7 cellular contexts compared by ENCODE assay signal in the genomic region with DNA sequence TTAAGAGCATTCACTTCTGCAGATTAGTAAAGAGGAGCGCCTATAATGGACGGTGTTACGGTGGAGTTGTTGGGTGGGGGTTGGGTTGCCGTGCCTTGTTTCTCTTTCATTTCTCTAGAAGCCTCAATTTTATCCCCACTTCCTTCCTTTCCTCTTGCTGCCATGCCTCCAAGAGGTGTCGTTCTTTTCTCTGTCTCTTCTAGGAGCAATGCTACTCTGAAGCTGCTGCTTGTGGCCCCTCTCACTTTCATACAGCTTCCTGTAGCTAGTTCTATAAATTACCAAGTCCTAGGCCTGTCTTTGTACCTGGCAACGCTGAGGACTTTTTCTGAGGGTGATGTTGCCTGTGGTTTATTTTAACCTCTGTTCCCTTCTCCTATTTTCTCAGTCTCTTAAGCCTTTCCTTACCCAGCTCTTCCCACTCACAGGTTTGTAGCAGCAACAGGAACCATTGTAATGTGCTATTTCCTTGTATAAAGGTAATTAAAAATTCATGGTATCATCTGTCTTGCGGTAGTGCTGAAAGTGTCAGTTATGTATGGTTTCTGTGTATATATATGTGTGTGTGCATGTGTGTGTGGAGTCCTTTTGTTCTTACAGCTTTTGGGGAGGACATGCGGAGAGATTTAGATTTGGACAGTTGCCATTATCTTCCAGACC.
A peak's percentile ranks its signal among the peaks of the same experiment; 100 is the strongest.
DNase-seq lines count a peak whose midpoint lies in the region; ATAC-seq, FAIRE-seq and TF ChIP-seq lines count a peak whose summit lies in the region.

No MANE protein-coding gene starts in this region.

- no peaks in the 10 kb centered on the region for H3K9me3 ChIP-seq in OCI-LY1 (ENCODE audit: low read length)
- peaks cover 8% of the 10 kb centered on the region for H3K9me3 ChIP-seq in adipocyte (ENCODE audit: control insufficient read depth, low read length)

- H3K36me3 ChIP-seq in OCI-LY1 (ENCODE audit: insufficient read depth, low read length) (no peaks in the 10 kb centered on the region), adipocyte (ENCODE audit: control insufficient read depth, insufficient read depth, low read length, severe bottlenecking) (no peaks in the 10 kb centered on the region)

- DNase-seq in adipocyte (ENCODE audit: low read depth): no peak
- DNase-seq in stimulated activated CD4-positive, alpha-beta T cell treated with anti-CD3 and anti-CD28 coated beads, Interleukin-1b, Interleukin-23, amount 100 ng/mL, for 4 hours (ENCODE audit: low read depth in 2 of 2): peak; percentile 37 to 46
- no peak for DNase-seq in HTR-8/SVneo (ENCODE audit: insufficient read length, low spot score)
- DNase-seq in GOT3 (lab: John Stamatoyannopoulos, UW): no peak

- no peak for TF ChIP-seq CTCF in OCI-LY1 (IDR thresholded peaks at IDR 0.05; ENCODE audit: low read length)

- H3K27ac ChIP-seq in OCI-LY1 (ENCODE audit: low read depth, low read length, poor library complexity, severe bottlenecking): peak overlapping the region; percentile 83

- H3K4me3 ChIP-seq in OCI-LY1 (ENCODE audit: low read depth, low read length, poor library complexity, severe bottlenecking) (peak overlapping the region; percentile 48), adipocyte (ENCODE audit: low read length) (peak overlapping the region; percentile 54)

- 0 out of 2 replicates have a peak, but pooled peaks cover 8% of the 10 kb centered on the region for H3F3A ChIP-seq in OCI-LY1 (ENCODE audit: insufficient read depth, low read length)

- ATAC-seq in GM18873 (IDR thresholded peaks at IDR 0.05; ENCODE audit: low FRiP score, unreplicated experiment) (peak; percentile 83), HG02938 (IDR thresholded peaks at IDR 0.05; ENCODE audit: unreplicated experiment) (peak; percentile 83)

- peak overlapping the region; percentile 65 for H3K4me2 ChIP-seq in OCI-LY1 (ENCODE audit: low read length)

- peaks cover 33% of the 10 kb centered on the region for H3K79me2 ChIP-seq in OCI-LY1 (ENCODE audit: insufficient read depth, low read length)

- H4K20me1 ChIP-seq in OCI-LY1 (ENCODE audit: insufficient read depth, low read length): no peaks in the 10 kb centered on the region

- no peaks in the 10 kb centered on the region for H3K9me2 ChIP-seq in OCI-LY1 (ENCODE audit: low read depth, low read length)

- H3K4me1 ChIP-seq in OCI-LY1 (ENCODE audit: insufficient read depth, low read length, severe bottlenecking) (peaks cover 29% of the 10 kb centered on the region), adipocyte (ENCODE audit: control insufficient read depth, insufficient read depth, low read length) (no peaks in the 10 kb centered on the region)

- FAIRE-seq in HTR-8/SVneo (lab: Jason Lieb, UNC): no peak

- peak overlapping the region; percentile 64 for H3K9ac ChIP-seq in OCI-LY1 (ENCODE audit: low read length)
- H3K9ac ChIP-seq in adipocyte (ENCODE audit: low read length): peak overlapping the region; percentile 56

- H3K27me3 ChIP-seq in OCI-LY1 (ENCODE audit: insufficient read depth, low read length) (no peaks in the 10 kb centered on the region), adipocyte (replicated peaks; ENCODE audit: control insufficient read depth, insufficient read depth, low read length) (no peaks in the 10 kb centered on the region)

- no peak overlapping the region for H2AFZ ChIP-seq in OCI-LY1 (ENCODE audit: low read length)

Comparison
In these comparisons a context has a peak if more than half of its experiments do, and no peak if none do; other contexts are left out.
1. DNase-seq: peak in stimulated activated CD4-positive, alpha-beta T cell treated with anti-CD3 and anti-CD28 coated beads, Interleukin-1b, Interleukin-23, amount 100 ng/mL, for 4 hours (2 of 2); none in adipocyte (single experiment), HTR-8/SVneo (single experiment) and GOT3 (single experiment).